9 cellular contexts compared by ENCODE assay signal in genomic region chr17:37506678-37507077, GRCh38. TPM values are rescaled to one million over a fixed set of nuclear protein-coding genes. Genes with fewer than 3 reads are reported as not detected.
DNase-seq lines count a peak whose midpoint lies in the region; ATAC-seq, FAIRE-seq and TF ChIP-seq lines count a peak whose summit lies in the region.
"Had no signal": no experiment of that assay in that cellular context is flagged by ENCODE, and none has a peak within 500 bp of the region (broad histone marks: within the 10 kb centered on the region; RNA-seq: fewer than 3 reads in every experiment).

No MANE protein-coding gene starts in this region.

- H3K27ac Mint-ChIP-seq in activated naive CD4-positive, alpha-beta T cell treated with anti-CD3 and anti-CD28 coated beads for 36 hours, result no peak overlapping the region

- H3K36me3 Mint-ChIP-seq in activated naive CD4-positive, alpha-beta T cell treated with anti-CD3 and anti-CD28 coated beads for 36 hours (ENCODE audit: low read depth), result peaks cover 3% of the 10 kb centered on the region
- H3K36me3 Mint-ChIP-seq: activated naive CD4-positive, alpha-beta T cell treated with anti-CD3 and anti-CD28 coated beads, Interleukin-2, amount 50 U/mL, for 72 hours had no signal

- TF ChIP-seq CTCF in bronchial epithelial cell (IDR thresholded peaks at IDR 0.05; ENCODE audit: insufficient read depth, low read length, severe bottlenecking), result peak; percentile 52

- peaks cover 13% of the 10 kb centered on the region for H3K36me3 ChIP-seq in bronchial epithelial cell (ENCODE audit: control insufficient read depth, insufficient read depth, low read length)

- DNase-seq in activated naive CD4-positive, alpha-beta T cell treated with anti-CD3 and anti-CD28 coated beads for 36 hours, result peak; percentile 28
- DNase-seq in activated naive CD4-positive, alpha-beta T cell (lab: John Stamatoyannopoulos, UW), result no peak
- peak; percentile 91 for DNase-seq in NCI-H82 (lab: John Stamatoyannopoulos, UW)
- peak; percentile 26 for DNase-seq in bronchial epithelial cell (ENCODE audit: low read depth)
- peak; percentile 8 for DNase-seq in medulla oblongata (ENCODE audit: extremely low spot score)
- DNase-seq in RCC 7860 (ENCODE audit: low spot score), result no peak

- intact Hi-C loops in activated naive CD4-positive, alpha-beta T cell treated with anti-CD3 and anti-CD28 coated beads for 36 hours (cut with micrococcal nuclease), result no loop called here

- FAIRE-seq in bronchial epithelial cell (lab: Jason Lieb, UNC) (no peak), RCC 7860 (lab: Jason Lieb, UNC) (no peak)

- CTCF ChIA-PET in activated naive CD4-positive, alpha-beta T cell treated with anti-CD3 and anti-CD28 coated beads for 36 hours (lab: Charles Lee), result interaction anchor here (1.3 kb wide), 1 partner anchor 10 kb away, joined by 3 read pairs; no protein-coding TSS in a partner anchor

- H3K9me3 Mint-ChIP-seq in activated naive CD4-positive, alpha-beta T cell treated with anti-CD3 and anti-CD28 coated beads for 36 hours, result no peaks in the 10 kb centered on the region
- H3K9me3 Mint-ChIP-seq: activated naive CD4-positive, alpha-beta T cell treated with anti-CD3 and anti-CD28 coated beads, Interleukin-2, amount 50 U/mL, for 72 hours had no signal

- H3K27me3 Mint-ChIP-seq in activated naive CD4-positive, alpha-beta T cell treated with anti-CD3 and anti-CD28 coated beads for 36 hours (ENCODE audit: low read depth), result no peaks in the 10 kb centered on the region

- H3K4me1 Mint-ChIP-seq in activated naive CD4-positive, alpha-beta T cell treated with anti-CD3 and anti-CD28 coated beads for 36 hours (ENCODE audit: low read depth), result peaks cover 9% of the 10 kb centered on the region

- ATAC-seq in GM19351 (IDR thresholded peaks at IDR 0.05; ENCODE audit: unreplicated experiment) (no peak), HG02885 (IDR thresholded peaks at IDR 0.05; ENCODE audit: poor library complexity, unreplicated experiment) (no peak)

- no peak overlapping the region for H3K4me3 ChIP-seq in bronchial epithelial cell (ENCODE audit: low read depth, low read length)

- no peak overlapping the region for H3K4me3 Mint-ChIP-seq in activated naive CD4-positive, alpha-beta T cell treated with anti-CD3 and anti-CD28 coated beads for 36 hours

- no peaks in the 10 kb centered on the region for H3K27me3 ChIP-seq in bronchial epithelial cell (ENCODE audit: control insufficient read depth, insufficient read depth, low read length)

RNA-seq across cellular contexts. Expression of gene DUSP14, which starts 17.0 kb away (rescaled TPM):
- 1 to 10 TPM; 7.0 to 7.9 TPM for total RNA-seq in activated naive CD4-positive, alpha-beta T cell treated with anti-CD3 and anti-CD28 coated beads for 36 hours
- total RNA-seq in bronchial epithelial cell, result 68.4 and 79.6 TPM in 2 replicates

Comparison
In these comparisons a context has a peak if more than half of its experiments do, and no peak if none do; other contexts are left out.
1. DNase-seq: peak in activated naive CD4-positive, alpha-beta T cell treated with anti-CD3 and anti-CD28 coated beads for 36 hours (single experiment), NCI-H82 (single experiment), bronchial epithelial cell (single experiment) and medulla oblongata (single experiment); none in activated naive CD4-positive, alpha-beta T cell (0 of 4) and RCC 7860 (single experiment).